In the genomic region with DNA sequence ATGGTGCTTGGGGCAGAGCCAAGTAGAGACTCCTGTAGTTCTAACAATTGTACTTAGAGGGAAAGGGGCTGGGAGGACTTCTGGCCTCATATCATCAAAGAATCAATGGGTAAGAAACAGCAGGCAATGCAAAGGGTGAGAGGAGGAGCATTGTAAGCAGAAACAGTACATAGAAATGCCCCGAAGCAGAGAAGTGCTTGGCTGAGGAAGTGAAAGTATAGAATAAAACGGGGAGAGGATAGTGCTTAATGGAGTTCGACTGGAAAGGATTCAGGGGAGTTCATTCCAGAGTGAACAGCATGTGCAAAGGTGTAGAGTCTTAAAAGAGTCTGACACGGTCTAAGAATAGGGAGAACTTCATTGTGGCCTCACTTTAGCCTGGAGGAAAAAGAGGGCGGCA, we compare ENCODE assay signal across 18 cellular contexts.
DNase-seq lines count a peak whose midpoint lies in the region; ATAC-seq, FAIRE-seq and TF ChIP-seq lines count a peak whose summit lies in the region.
"Had no signal": no experiment of that assay in that cellular context is flagged by ENCODE, and none has a peak within 500 bp of the region (broad histone marks: within the 10 kb centered on the region; RNA-seq: fewer than 3 reads in every experiment).

No MANE protein-coding gene starts in this region.

- dilution Hi-C loops in mammary epithelial cell (cut with HindIII; ENCODE audit: low sequenced_read_pairs), result no loop called here

- no peaks in the 10 kb centered on the region for H3K9me3 Mint-ChIP-seq in memory B cell
- H3K9me3 Mint-ChIP-seq: activated T-helper 17 cell treated with anti-CD3 and anti-CD28 coated beads, Interleukin-2, amount 50 U/mL, for 72 hours; nephron; T-helper 1 cell treated with Interleukin-12 subunit alpha and Interleukin-12 subunit beta and Interleukin-4 antibody, amounts not matched to agents 30 μg/mL and 1 μg/mL, for 36 hours had no signal

- H3K4me1 ChIP-seq in mammary epithelial cell (ENCODE audit: insufficient read depth, low read length) (peaks cover 21% of the 10 kb centered on the region), breast epithelium (peaks cover 0 to 14% of the 10 kb centered on the region in 2 donors), vagina (peaks cover 43% of the 10 kb centered on the region)
- H3K4me1 ChIP-seq: body of pancreas had no signal

- CTCF ChIA-PET in mammary epithelial cell (lab: Charles Lee; ENCODE audit: low non-redundant PET), result no interaction called here

- in situ Hi-C loops in mammary epithelial cell (cut with MboI; ENCODE audit: low sequenced_read_pairs in 2 of 2), result no loop called here

- peak overlapping the region; percentile 84 for H2AFZ ChIP-seq in mammary epithelial cell (ENCODE audit: low read depth, low read length)

- H4K20me1 ChIP-seq in mammary epithelial cell (ENCODE audit: insufficient read depth, low read length), result no peaks in the 10 kb centered on the region

- H3K4me1 Mint-ChIP-seq in memory B cell, result peaks cover 8% of the 10 kb centered on the region

- H3K27me3 ChIP-seq in mammary epithelial cell (ENCODE audit: insufficient read depth, low read length), result no peaks in the 10 kb centered on the region
- H3K27me3 ChIP-seq in breast epithelium, result no peaks in the 10 kb centered on the region
- H3K27me3 ChIP-seq in vagina, result no peaks in the 10 kb centered on the region
- H3K27me3 ChIP-seq: body of pancreas had no signal

- peak overlapping the region; percentile 33 for H3K4me2 ChIP-seq in mammary epithelial cell (ENCODE audit: insufficient read depth, low read depth, low read length)

- H3K79me2 ChIP-seq in mammary epithelial cell (ENCODE audit: insufficient read depth, low read length), result no peaks in the 10 kb centered on the region

- no peak for FAIRE-seq in H54 (lab: Jason Lieb, UNC)
- FAIRE-seq: A204.1 had no signal

- H3K4me3 Mint-ChIP-seq in memory B cell, result peak overlapping the region; percentile 74
- H3K4me3 Mint-ChIP-seq: activated T-helper 17 cell treated with anti-CD3 and anti-CD28 coated beads, Interleukin-2, amount 50 U/mL, for 72 hours; nephron; T-helper 1 cell treated with Interleukin-12 subunit alpha and Interleukin-12 subunit beta and Interleukin-4 antibody, amounts not matched to agents 30 μg/mL and 1 μg/mL, for 36 hours had no signal

- H3K36me3 ChIP-seq in mammary epithelial cell (ENCODE audit: insufficient read depth, low read length) (no peaks in the 10 kb centered on the region), breast epithelium (no peaks in the 10 kb centered on the region), vagina (no peaks in the 10 kb centered on the region)

- 60% methylated on average over 5 of the region's 5 CpGs for WGBS in mammary epithelial cell (ENCODE audit: low coverage, missing lambda C conversion rate)

- ATAC-seq in memory B cell (ENCODE audit: low read depth), result peak; percentile 86
- ATAC-seq in HG03139 (IDR thresholded peaks at IDR 0.05; ENCODE audit: unreplicated experiment), result no peak
- ATAC-seq in GM21381 (IDR thresholded peaks at IDR 0.05; ENCODE audit: unreplicated experiment), result no peak
- ATAC-seq: activated T-helper 17 cell treated with anti-CD3 and anti-CD28 coated beads, Interleukin-2, amount 50 U/mL, for 72 hours; body of pancreas had no signal

- no peak overlapping the region for H3K27ac Mint-ChIP-seq in memory B cell
- H3K27ac Mint-ChIP-seq: activated T-helper 17 cell treated with anti-CD3 and anti-CD28 coated beads, Interleukin-2, amount 50 U/mL, for 72 hours; nephron; T-helper 1 cell treated with Interleukin-12 subunit alpha and Interleukin-12 subunit beta and Interleukin-4 antibody, amounts not matched to agents 30 μg/mL and 1 μg/mL, for 36 hours had no signal

- intact Hi-C loops in mammary epithelial cell (cut with micrococcal nuclease), result no loop called here
- intact Hi-C loops in breast epithelium (cut with DNase I; ENCODE audit: low total_unique reads), result no loop called here
- intact Hi-C loops in vagina (cut with DNase I), result no loop called here

- no TSS peak for BruUV-seq in mammary epithelial cell (replicated peaks; lab: Mats Ljungman, UMichigan)

- TF ChIP-seq CTCF in mammary epithelial cell (conservative IDR thresholded peaks at IDR 0.05 in 1 of 2, IDR thresholded peaks at IDR 0.05 in 1 of 2; ENCODE audit: extremely low read depth in 1 of 2, insufficient read depth in 1 of 2, low read depth in 1 of 2, low read length in 2 of 2) (no peak), breast epithelium (IDR thresholded peaks at IDR 0.05) (no peak), vagina (IDR thresholded peaks at IDR 0.05) (no peak)

- H3K9ac ChIP-seq in mammary epithelial cell (ENCODE audit: insufficient read depth, low read length), result no peak overlapping the region

- H3K27ac ChIP-seq in mammary epithelial cell (ENCODE audit: insufficient read depth, low read depth, low read length) (no peak overlapping the region), breast epithelium (no peak overlapping the region), vagina (peak overlapping the region; percentile 53)
- H3K27ac ChIP-seq: body of pancreas, skin epidermis had no signal

- DNase-seq in mammary epithelial cell (no peak), breast epithelium (ENCODE audit: low spot score in 2 of 2) (no peak), NAMALWA (ENCODE audit: low spot score) (peak; percentile 56), memory B cell (ENCODE audit: low spot score in 2 of 2) (no peak), vagina (ENCODE audit: extremely low spot score in 2 of 2) (no peak), H54 (ENCODE audit: insufficient read length, low spot score) (no peak)
- DNase-seq: activated CD4-positive, alpha-beta T cell treated with anti-CD3 and anti-CD28 coated beads for 48 hours; body of pancreas; effector memory CD4-positive, alpha-beta T cell; NCI-H2171 treated with DMSO at 0.1 percent for 48 hours; OCI-M1 had no signal

- no peaks in the 10 kb centered on the region for H3K36me3 Mint-ChIP-seq in memory B cell

- H3K27me3 Mint-ChIP-seq in memory B cell, result no peaks in the 10 kb centered on the region

- TF ChIP-seq POLR2A in breast epithelium (IDR thresholded peaks at IDR 0.05), result no peak
- TF ChIP-seq POLR2A in vagina (IDR thresholded peaks at IDR 0.05), result no peak
- TF ChIP-seq POLR2A in H54 (IDR thresholded peaks at IDR 0.05; ENCODE audit: low read depth, low read length), result no peak

- H3K4me3 ChIP-seq in mammary epithelial cell (replicated peaks in 1 of 3; ENCODE audit: insufficient read depth in 1 of 3, low read depth in 2 of 3, low read length in 3 of 3) (no peak overlapping the region), breast epithelium (peak overlapping the region in 1 of 3 donors; percentile 3), vagina (no peak overlapping the region)
- H3K4me3 ChIP-seq: body of pancreas, skin epidermis had no signal

- H3K9me3 ChIP-seq in mammary epithelial cell (replicated peaks; ENCODE audit: insufficient read depth, low read length) (no peaks in the 10 kb centered on the region), breast epithelium (no peaks in the 10 kb centered on the region), vagina (no peaks in the 10 kb centered on the region)
- H3K9me3 ChIP-seq: body of pancreas had no signal
